In the genomic region with DNA sequence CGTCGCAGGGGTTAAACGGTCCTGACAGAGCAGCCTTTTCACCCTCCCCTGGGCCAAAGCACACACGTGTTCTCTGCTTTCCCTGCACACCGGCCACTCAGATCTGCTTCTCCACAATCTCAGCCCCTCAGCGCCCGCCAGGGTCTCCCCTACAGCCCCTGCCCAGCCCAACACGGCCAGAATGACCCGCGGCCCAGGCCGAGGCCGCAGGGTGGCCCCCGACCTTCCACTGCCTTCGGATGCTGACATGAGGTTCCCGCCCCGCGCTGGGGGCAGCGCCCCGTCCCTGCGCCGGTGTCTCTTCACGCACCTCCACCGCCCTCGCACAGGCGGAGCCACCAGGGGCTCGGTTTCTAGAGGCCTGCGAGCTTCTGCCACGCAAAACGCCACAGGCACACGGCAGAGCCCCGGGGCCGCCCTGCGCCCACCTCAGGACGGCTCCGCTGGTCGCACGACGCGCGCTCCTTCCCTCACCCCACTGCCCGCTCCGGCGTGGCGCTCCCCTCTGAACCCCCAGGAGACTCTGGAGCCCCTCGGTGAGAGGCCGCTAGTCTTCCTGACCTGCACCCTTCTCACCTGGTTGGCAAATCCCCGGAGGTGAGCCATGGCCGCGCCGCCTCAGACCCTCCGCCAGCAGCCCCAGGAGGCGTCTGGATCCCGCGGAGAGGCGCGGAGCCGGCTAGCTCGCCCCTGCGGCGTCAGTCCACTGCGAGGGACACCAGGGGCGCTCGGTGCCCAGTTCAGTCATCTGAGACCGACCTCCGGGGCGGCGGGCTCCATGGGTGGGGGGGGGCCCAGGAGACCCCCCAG, we compare ENCODE assay signal across 8 cellular contexts. TPM values are rescaled to one million over a fixed set of nuclear protein-coding genes. Genes with fewer than 3 reads are reported as not detected.
DNase-seq lines count a peak whose midpoint lies in the region; ATAC-seq and TF ChIP-seq lines count a peak whose summit lies in the region.

No MANE protein-coding gene starts in this region.

- H3K27ac ChIP-seq in muscle layer of duodenum (ENCODE audit: low read length) (no peak overlapping the region), thoracic aorta (peak overlapping the region in 1 of 2 donors; percentile 56)

- H3K27ac Mint-ChIP-seq in endothelial cell (ENCODE audit: unreplicated experiment): no peak overlapping the region

- H3K9me3 ChIP-seq in muscle layer of duodenum (ENCODE audit: control insufficient read depth in 1 of 2, low read length in 2 of 2) (no peaks in the 10 kb centered on the region), thoracic aorta (no peaks in the 10 kb centered on the region)

- no peaks in the 10 kb centered on the region for H3K27me3 ChIP-seq in muscle layer of duodenum (ENCODE audit: low read depth, low read length)
- no peaks in the 10 kb centered on the region for H3K27me3 ChIP-seq in thoracic aorta (replicated peaks; ENCODE audit: insufficient read depth)

- peak overlapping the region; percentile 96 for H3K4me3 Mint-ChIP-seq in endothelial cell (ENCODE audit: unreplicated experiment)

- H3K4me1 Mint-ChIP-seq in endothelial cell (ENCODE audit: unreplicated experiment): peaks cover 16% of the 10 kb centered on the region

- DNase-seq in GM03348 (ENCODE audit: low spot score) (peak; percentile 82), endothelial cell (ENCODE audit: low spot score) (peak; percentile 67), thoracic aorta (ENCODE audit: low spot score) (no peak), pons (ENCODE audit: low spot score) (no peak)
- DNase-seq in Jurkat, Clone E6-1 (ENCODE audit: low read depth, low spot score): no peak
- peak; percentile 16 to 26 for DNase-seq in activated CD4-positive, alpha-beta T cell treated with anti-CD3 and anti-CD28 coated beads, Interleukin-2, amount 50 U/mL, for 4 hours

- H3K36me3 Mint-ChIP-seq in endothelial cell (ENCODE audit: low read depth, unreplicated experiment): peaks cover 18% of the 10 kb centered on the region

- peaks cover 14 to 33% of the 10 kb centered on the region in 2 donors for H3K4me1 ChIP-seq in muscle layer of duodenum (ENCODE audit: control insufficient read depth in 1 of 2, insufficient read depth in 2 of 2, low read length in 2 of 2)
- H3K4me1 ChIP-seq in thoracic aorta (ENCODE audit: control insufficient read depth in 1 of 2, low read depth in 2 of 2): peaks cover 20 to 46% of the 10 kb centered on the region in 2 donors

- H3K27me3 Mint-ChIP-seq in endothelial cell (ENCODE audit: unreplicated experiment): peaks cover 14% of the 10 kb centered on the region

- TF ChIP-seq CTCF in endothelial cell (IDR thresholded peaks at IDR 0.05; ENCODE audit: unreplicated experiment) (peak; percentile 32), thoracic aorta (IDR thresholded peaks at IDR 0.05) (peak; percentile 43)

- H3K4me3 ChIP-seq in Jurkat, Clone E6-1 (ENCODE audit: low read length): peak overlapping the region; percentile 79
- H3K4me3 ChIP-seq in muscle layer of duodenum (ENCODE audit: low read depth in 1 of 2, low read length in 2 of 2) (peak overlapping the region; percentile 52 to 92), thoracic aorta (peak overlapping the region; percentile 85)

- ATAC-seq in GM21529 (IDR thresholded peaks at IDR 0.05; ENCODE audit: unreplicated experiment): peak; percentile 15
- ATAC-seq in thoracic aorta (ENCODE audit: insufficient number of reproducible peaks, low FRiP score, low read depth): no peak

- H3K9me3 Mint-ChIP-seq in endothelial cell (ENCODE audit: unreplicated experiment): no peaks in the 10 kb centered on the region

- H3K36me3 ChIP-seq in muscle layer of duodenum (ENCODE audit: control insufficient read depth in 1 of 2, insufficient read depth in 2 of 2, low read length in 2 of 2): no peaks in the 10 kb centered on the region
- no peaks in the 10 kb centered on the region for H3K36me3 ChIP-seq in thoracic aorta

RNA-seq across cellular contexts. Expression of gene STK25, which starts 0.7 kb away (rescaled TPM):
- 234 TPM for polyA plus RNA-seq in Jurkat, Clone E6-1 (2012; ENCODE audit: insufficient read depth, insufficient read length)
- total RNA-seq in endothelial cell (ENCODE audit: unreplicated experiment) (296 TPM), thoracic aorta (100 to 1,000 TPM; 180 to 279 TPM)

RNA-seq across cellular contexts. Expression of gene BOK, which starts 50.9 kb away (rescaled TPM):
- 2.7 TPM for polyA plus RNA-seq in Jurkat, Clone E6-1 (2012; ENCODE audit: insufficient read depth, insufficient read length)
- total RNA-seq in endothelial cell (ENCODE audit: unreplicated experiment) (110 TPM), thoracic aorta (10 to 100 TPM; 10.7 to 27.5 TPM)

Comparison
In these comparisons a context has a peak if more than half of its experiments do, and no peak if none do; other contexts are left out.
1. DNase-seq: peak in GM03348 (single experiment), activated CD4-positive, alpha-beta T cell treated with anti-CD3 and anti-CD28 coated beads, Interleukin-2, amount 50 U/mL, for 4 hours (2 of 2) and endothelial cell (single experiment); none in Jurkat, Clone E6-1 (single experiment), thoracic aorta (single experiment) and pons (single experiment).
2. Peak in every context shown above with its lines, with median percentiles within 50 percentile points of each other: H3K4me3 ChIP-seq.